In the genomic region with DNA sequence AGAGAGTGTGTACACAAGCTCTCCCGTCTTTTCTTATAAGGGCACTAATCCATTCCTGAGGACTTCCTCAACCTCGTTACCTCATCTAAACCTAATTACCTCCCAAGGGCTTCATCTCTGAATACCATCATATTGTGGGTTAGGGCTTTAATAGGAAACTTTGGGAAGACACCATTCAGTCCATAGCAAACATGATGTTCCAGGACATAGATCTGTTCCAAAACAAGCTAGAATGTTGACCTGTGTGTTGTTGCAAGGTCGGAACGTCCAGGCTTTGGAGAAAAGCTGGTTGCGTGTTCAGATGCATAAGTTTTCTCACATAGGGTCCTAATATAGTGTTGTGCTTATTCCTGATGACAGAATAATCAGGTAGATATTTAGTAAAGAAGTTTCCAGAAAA, we compare ENCODE assay signal across 11 cellular contexts. TPM values are rescaled to one million over a fixed set of nuclear protein-coding genes. Genes with fewer than 3 reads are reported as not detected.
DNase-seq lines count a peak whose midpoint lies in the region; ATAC-seq and TF ChIP-seq lines count a peak whose summit lies in the region.
"Had no signal": no experiment of that assay in that cellular context is flagged by ENCODE, and none has a peak within 500 bp of the region (broad histone marks: within the 10 kb centered on the region; RNA-seq: fewer than 3 reads in every experiment).

No MANE protein-coding gene starts in this region.

- peak overlapping the region; percentile 88 for H3K27ac Mint-ChIP-seq in nephron progenitor cell

- H4K20me1 ChIP-seq in Karpas-422 (ENCODE audit: insufficient read depth, low read depth, low read length) = no peaks in the 10 kb centered on the region

- H3K9me3 Mint-ChIP-seq in nephron progenitor cell = no peaks in the 10 kb centered on the region
- H3K9me3 Mint-ChIP-seq: CD8-positive, alpha-beta memory T cell had no signal

- H3K79me2 ChIP-seq in Karpas-422 (ENCODE audit: low read length) = no peaks in the 10 kb centered on the region; the same call in 1 of the 2 replicates

- H3K4me1 ChIP-seq in Karpas-422 (ENCODE audit: low read length) (peaks cover 5% of the 10 kb centered on the region; the same call in 1 of the 2 replicates), skeletal muscle tissue (ENCODE audit: control insufficient read depth in 3 of 3, insufficient read depth in 3 of 3, low read length in 3 of 3) (peaks cover 0 to 21% (median 3%) of the 10 kb centered on the region in 3 donors)
- H3K4me1 ChIP-seq: HAP-1 had no signal

- H3K4me3 ChIP-seq in HL-60 (replicated peaks; ENCODE audit: insufficient read depth, low read length) (no peak overlapping the region), Karpas-422 (ENCODE audit: low read length) (no peak overlapping the region), skeletal muscle tissue (ENCODE audit: low read length in 3 of 3) (no peak overlapping the region)
- H3K4me3 ChIP-seq: A549, HAP-1 had no signal

- no peak for ATAC-seq in HG02970 (IDR thresholded peaks at IDR 0.05; ENCODE audit: low FRiP score, unreplicated experiment)
- ATAC-seq: A549 had no signal

- TF ChIP-seq CTCF in HL-60 (IDR thresholded peaks at IDR 0.05; ENCODE audit: insufficient read depth, low read length) (no peak), nephron progenitor cell (IDR thresholded peaks at IDR 0.05) (no peak)

- H3K27ac ChIP-seq in HL-60 (replicated peaks) (peak overlapping the region; percentile 91), Karpas-422 (ENCODE audit: low read length) (no peak overlapping the region), skeletal muscle tissue (ENCODE audit: low read depth, low read length) (peak overlapping the region; percentile 53)
- H3K27ac ChIP-seq: A549 had no signal

- no peaks in the 10 kb centered on the region for H3K9me3 ChIP-seq in Karpas-422 (ENCODE audit: low read length)
- no peaks in the 10 kb centered on the region for H3K9me3 ChIP-seq in skeletal muscle tissue (ENCODE audit: control insufficient read depth in 3 of 3, low read length in 3 of 3)
- H3K9me3 ChIP-seq: A549, HAP-1 had no signal

- H3K9me2 ChIP-seq in Karpas-422 (replicated peaks; ENCODE audit: insufficient read depth, low read length) = no peaks in the 10 kb centered on the region

- no peak overlapping the region for H3K9ac ChIP-seq in Karpas-422 (ENCODE audit: low read length)
- no peak overlapping the region for H3K9ac ChIP-seq in skeletal muscle tissue (ENCODE audit: low read depth in 1 of 3, low read length in 3 of 3)

- DNase-seq in HL-60 (ENCODE audit: low read depth in 1 of 2, low spot score in 1 of 2) (no peak), Karpas-422 (peak; percentile 26), nephron progenitor cell (no peak), NCI-H2171 treated with DMSO at 0.1 percent for 48 hours (lab: John Stamatoyannopoulos, UW) (no peak), T-helper 2 cell (no peak)
- DNase-seq: CD8-positive, alpha-beta memory T cell; DMS53 had no signal

- no peak overlapping the region for H2AFZ ChIP-seq in Karpas-422 (ENCODE audit: low read length)

- no peak overlapping the region for H3K4me2 ChIP-seq in Karpas-422 (ENCODE audit: low read depth, low read length, poor library complexity, severe bottlenecking)
- H3K4me2 ChIP-seq: A549 had no signal

- H3K4me3 Mint-ChIP-seq in nephron progenitor cell = no peak overlapping the region
- H3K4me3 Mint-ChIP-seq: CD8-positive, alpha-beta memory T cell had no signal

- peaks cover 15% of the 10 kb centered on the region for H3K4me1 Mint-ChIP-seq in nephron progenitor cell
- H3K4me1 Mint-ChIP-seq: CD8-positive, alpha-beta memory T cell had no signal

- H3K36me3 Mint-ChIP-seq in nephron progenitor cell (ENCODE audit: low read depth) = no peaks in the 10 kb centered on the region

- no peaks in the 10 kb centered on the region for H3K27me3 Mint-ChIP-seq in nephron progenitor cell (ENCODE audit: low read depth, poor library complexity)
- H3K27me3 Mint-ChIP-seq: CD8-positive, alpha-beta memory T cell had no signal

- peaks cover 18% of the 10 kb centered on the region; the same call in 1 of the 2 replicates for H3K36me3 ChIP-seq in Karpas-422 (ENCODE audit: insufficient read depth, low read length)
- H3K36me3 ChIP-seq in skeletal muscle tissue (ENCODE audit: control insufficient read depth in 3 of 3, insufficient read depth in 3 of 3, low read length in 3 of 3) = peaks cover 11 to 63% (median 34%) of the 10 kb centered on the region in 3 donors

- no peaks in the 10 kb centered on the region for H3K27me3 ChIP-seq in HL-60 (ENCODE audit: insufficient read depth, poor library complexity, severe bottlenecking)
- H3K27me3 ChIP-seq in Karpas-422 (ENCODE audit: low read length) = no peaks in the 10 kb centered on the region
- H3K27me3 ChIP-seq in skeletal muscle tissue (ENCODE audit: control insufficient read depth in 3 of 3, insufficient read depth in 3 of 3, low read length in 3 of 3) = no peaks in the 10 kb centered on the region

RNA-seq across cellular contexts. Expression of a gene that starts 9.7 kb away (rescaled TPM):
- total RNA-seq in Karpas-422 (2014; rRNA removed; shearing (Covaris generic); ENCODE audit: low replicate concordance) = 19.9 and 27.2 TPM in 2 replicates
- total RNA-seq in skeletal muscle tissue = 70.5 TPM

RNA-seq across cellular contexts. Expression of a gene that starts 9.9 kb away (rescaled TPM):
- total RNA-seq in Karpas-422 (2014; rRNA removed; shearing (Covaris generic); ENCODE audit: low replicate concordance) = 21.2 and 31.1 TPM in 2 replicates
- 11.5 TPM for total RNA-seq in skeletal muscle tissue
